11 cellular contexts compared by ENCODE assay signal in the genomic region with DNA sequence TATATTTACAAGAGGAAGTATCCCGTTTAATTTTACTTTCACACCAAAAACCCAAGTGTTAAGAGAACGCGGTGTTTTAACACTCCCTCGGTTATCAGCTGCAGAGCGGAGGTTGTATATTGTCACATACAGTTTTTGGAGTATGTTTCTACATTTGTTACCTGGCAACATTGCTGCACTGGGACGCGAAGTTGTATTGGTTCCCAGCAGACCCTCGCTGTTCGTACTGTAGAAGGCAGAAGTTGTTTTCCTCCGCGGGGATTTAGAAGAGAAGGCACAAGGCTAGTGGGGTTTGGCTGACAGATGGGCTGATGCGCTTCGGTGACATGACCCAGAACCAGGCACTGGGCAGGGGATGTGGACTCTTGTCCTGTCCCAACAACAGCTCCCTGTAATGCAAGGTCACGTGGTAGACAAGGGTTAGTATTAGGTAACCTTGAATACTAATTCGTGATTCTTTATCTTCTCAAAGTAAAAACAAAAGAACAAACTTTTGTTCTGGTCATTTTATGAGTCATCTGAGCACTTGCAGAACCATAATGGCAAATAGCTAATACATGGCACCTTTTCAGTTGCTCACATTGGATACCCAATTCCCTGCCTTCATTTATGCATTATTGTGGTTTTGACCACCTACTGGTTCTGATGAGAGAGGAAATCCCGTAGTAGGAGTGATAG.
DNase-seq lines count a peak whose midpoint lies in the region; ATAC-seq and TF ChIP-seq lines count a peak whose summit lies in the region.
"Had no signal": no experiment of that assay in that cellular context is flagged by ENCODE, and none has a peak within 500 bp of the region (broad histone marks: within the 10 kb centered on the region; RNA-seq: fewer than 3 reads in every experiment).

No MANE protein-coding gene starts in this region.

- no peaks in the 10 kb centered on the region for H3K36me3 Mint-ChIP-seq in progenitor cell of endocrine pancreas (ENCODE audit: insufficient read depth)

- peaks cover 22% of the 10 kb centered on the region for H3K4me1 Mint-ChIP-seq in progenitor cell of endocrine pancreas (ENCODE audit: low read depth)

- H3K36me3 ChIP-seq in smooth muscle cell (ENCODE audit: low read depth) (no peaks in the 10 kb centered on the region), ovary (no peaks in the 10 kb centered on the region)

- no peaks in the 10 kb centered on the region for H3K79me2 ChIP-seq in smooth muscle cell (ENCODE audit: low read depth)

- DNase-seq in smooth muscle cell (lab: John Stamatoyannopoulos, UW; ENCODE audit: unreplicated experiment) (no peak), progenitor cell of endocrine pancreas (ENCODE audit: low spot score, unreplicated experiment) (no peak), GM19238 (ENCODE audit: insufficient read length, low spot score) (no peak), ovary (no peak)
- DNase-seq: activated CD4-positive, alpha-beta T cell treated with anti-CD3 and anti-CD28 coated beads, Interleukin-2, amount 50 U/mL, for 48 hours; NCI-H1930 had no signal

- H3K4me3 Mint-ChIP-seq in progenitor cell of endocrine pancreas (ENCODE audit: low read depth) = no peak overlapping the region

- TF ChIP-seq EP300 in ovary (IDR thresholded peaks at IDR 0.05) = no peak

- no peaks in the 10 kb centered on the region for H4K20me1 ChIP-seq in smooth muscle cell (ENCODE audit: low read depth)

- H3K27ac ChIP-seq in angular gyrus (ENCODE audit: low read depth, low read length) (peak overlapping the region; percentile 67), smooth muscle cell (ENCODE audit: low read depth) (peak overlapping the region; percentile 100), ovary (peak overlapping the region in 1 of 2 donors; percentile 84)

- intact Hi-C loops in ovary (cut with DNase I) = no loop called here

- H3K9me3 ChIP-seq in smooth muscle cell (replicated peaks; ENCODE audit: low read depth) = no peaks in the 10 kb centered on the region
- no peaks in the 10 kb centered on the region for H3K9me3 ChIP-seq in ovary

- no peak overlapping the region for H3K4me2 ChIP-seq in smooth muscle cell

- peaks cover 3% of the 10 kb centered on the region for H3K9me3 Mint-ChIP-seq in progenitor cell of endocrine pancreas (ENCODE audit: low read depth)

- peak; percentile 35 for ATAC-seq in GM18907 (IDR thresholded peaks at IDR 0.05; ENCODE audit: unreplicated experiment)
- ATAC-seq in HG03060 (IDR thresholded peaks at IDR 0.05; ENCODE audit: low read depth, unreplicated experiment) = peak; percentile 46
- ATAC-seq in HG03571 (IDR thresholded peaks at IDR 0.05; ENCODE audit: unreplicated experiment) = no peak
- ATAC-seq: esophagus mucosa had no signal

- peaks cover 16% of the 10 kb centered on the region for H3K27me3 Mint-ChIP-seq in progenitor cell of endocrine pancreas

- no peak overlapping the region for H3K4me3 ChIP-seq in smooth muscle cell
- no peak overlapping the region for H3K4me3 ChIP-seq in ovary

- H3F3A ChIP-seq in smooth muscle cell (ENCODE audit: low read depth) = peaks cover 44% of the 10 kb centered on the region

- no peak for TF ChIP-seq CTCF in smooth muscle cell (IDR thresholded peaks at IDR 0.05; ENCODE audit: borderline replicate concordance, insufficient read depth, poor library complexity, severe bottlenecking)
- no peak for TF ChIP-seq CTCF in progenitor cell of endocrine pancreas (IDR thresholded peaks at IDR 0.05; ENCODE audit: unreplicated experiment)
- no peak for TF ChIP-seq CTCF in ovary (IDR thresholded peaks at IDR 0.05)

- H3K27me3 ChIP-seq in smooth muscle cell (ENCODE audit: low read depth) (no peaks in the 10 kb centered on the region), ovary (no peaks in the 10 kb centered on the region)

- H3K4me1 ChIP-seq in smooth muscle cell (ENCODE audit: low read depth) = peaks cover 22% of the 10 kb centered on the region
- peaks cover 19% of the 10 kb centered on the region for H3K4me1 ChIP-seq in ovary (ENCODE audit: insufficient read depth)

- H2AFZ ChIP-seq in smooth muscle cell (ENCODE audit: low read depth) = no peak overlapping the region

- no peak overlapping the region for H3K27ac Mint-ChIP-seq in progenitor cell of endocrine pancreas

- WGBS in smooth muscle cell (ENCODE audit: low lambda C conversion rate) = 87% methylated on average over 16 of the region's 16 CpGs
- 86 to 88% (median 87%) methylated on average over 16 of the region's 16 CpGs for WGBS in ovary, 3 donors

- no peak overlapping the region for H3K9ac ChIP-seq in smooth muscle cell (ENCODE audit: low read depth)

- no peak for TF ChIP-seq POLR2A in ovary (IDR thresholded peaks at IDR 0.05)
